7 cellular contexts compared by ENCODE assay signal in the genomic region with DNA sequence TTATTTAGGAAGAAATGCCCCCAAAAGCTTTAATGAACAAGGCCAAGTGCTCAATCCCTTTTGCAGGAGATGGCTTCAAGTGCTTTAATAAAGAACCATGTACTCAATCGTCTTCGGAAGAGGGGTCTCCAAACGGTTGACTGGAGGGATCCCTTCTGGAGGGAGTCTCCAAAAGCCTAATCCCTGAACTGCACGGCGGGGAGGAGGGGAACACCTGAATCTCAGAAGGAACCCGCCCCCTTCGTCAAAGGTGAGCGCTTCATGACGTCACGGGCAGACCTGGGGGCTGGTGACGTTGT. TPM values are rescaled to one million over a fixed set of nuclear protein-coding genes. Genes with fewer than 3 reads are reported as not detected.
A peak's percentile ranks its signal among the peaks of the same experiment; 100 is the strongest.
DNase-seq lines count a peak whose midpoint lies in the region; ATAC-seq and TF ChIP-seq lines count a peak whose summit lies in the region.

No MANE protein-coding gene starts in this region.

- H3K36me3 Mint-ChIP-seq in endothelial cell (ENCODE audit: low read depth, unreplicated experiment): peaks cover 38% of the 10 kb centered on the region

- H3K23ac ChIP-seq in neuronal stem cell (ENCODE audit: low read depth, low read length, poor library complexity): peak overlapping the region; percentile 87

- H3K27me3 ChIP-seq in HL-60 (ENCODE audit: insufficient read depth, poor library complexity, severe bottlenecking) (no peaks in the 10 kb centered on the region), neuronal stem cell (ENCODE audit: control insufficient read depth in 3 of 3, insufficient read depth in 3 of 3, low read depth in 1 of 3, low read length in 3 of 3) (no peaks in the 10 kb centered on the region)

- H4K8ac ChIP-seq in neuronal stem cell (ENCODE audit: low read depth, low read length): no peak overlapping the region

- H2BK12ac ChIP-seq in neuronal stem cell (ENCODE audit: low read length): no peak overlapping the region

- no peak overlapping the region for H2BK15ac ChIP-seq in neuronal stem cell (ENCODE audit: low read length)

- no peak overlapping the region for H2BK120ac ChIP-seq in neuronal stem cell (ENCODE audit: low read depth, low read length)

- H3K27ac Mint-ChIP-seq in endothelial cell (ENCODE audit: unreplicated experiment): peak overlapping the region; percentile 93

- H3K14ac ChIP-seq in neuronal stem cell (ENCODE audit: low read length): peak overlapping the region; percentile 92

- H3K27ac ChIP-seq in HL-60 (replicated peaks) (peak overlapping the region; percentile 99), neuronal stem cell (replicated peaks; ENCODE audit: low read length) (peak overlapping the region; percentile 99)

- TF ChIP-seq CTCF in HL-60 (IDR thresholded peaks at IDR 0.05; ENCODE audit: insufficient read depth, low read length): no peak
- no peak for TF ChIP-seq CTCF in endothelial cell (IDR thresholded peaks at IDR 0.05; ENCODE audit: unreplicated experiment)

- peaks cover 13% of the 10 kb centered on the region for H3K27me3 Mint-ChIP-seq in endothelial cell (ENCODE audit: unreplicated experiment)

- H3K36me3 ChIP-seq in neuronal stem cell (replicated peaks in 1 of 2; ENCODE audit: control insufficient read depth in 2 of 2, insufficient read depth in 2 of 2, low read length in 2 of 2): peaks cover 42 to 66% of the 10 kb centered on the region in 2 donors

- peaks cover 11% of the 10 kb centered on the region for H3K79me1 ChIP-seq in neuronal stem cell (ENCODE audit: low read depth, low read length)

- H2AK5ac ChIP-seq in neuronal stem cell (ENCODE audit: low read depth, low read length): peak overlapping the region; percentile 42

- no CpG with 5 or more reads among the region's 11 CpGs for whole genome bisulfite sequencing in neuronal stem cell (ENCODE audit: extremely low coverage in 2 of 2, insufficient read length in 2 of 2, insufficient replicate concordance in 1 of 2), 2 donors

- H3K4me1 Mint-ChIP-seq in endothelial cell (ENCODE audit: unreplicated experiment): peaks cover 19% of the 10 kb centered on the region

- H2BK5ac ChIP-seq in neuronal stem cell (ENCODE audit: low read length): peak overlapping the region; percentile 95

- peak overlapping the region; percentile 98 for H3K4me3 Mint-ChIP-seq in endothelial cell (ENCODE audit: unreplicated experiment)

- H3K4me2 ChIP-seq in neuronal stem cell (ENCODE audit: insufficient read depth, low read length, poor library complexity, severe bottlenecking): peak overlapping the region; percentile 90

- peak overlapping the region; percentile 96 for H3K18ac ChIP-seq in neuronal stem cell (ENCODE audit: low read length)

- H4K91ac ChIP-seq in neuronal stem cell (ENCODE audit: low read depth, low read length, poor library complexity): no peak overlapping the region

- H3K4me1 ChIP-seq in neuronal stem cell (ENCODE audit: control insufficient read depth in 2 of 2, insufficient read depth in 1 of 2, low read depth in 1 of 2, low read length in 2 of 2): peaks cover 5 to 11% of the 10 kb centered on the region in 2 donors

- peak overlapping the region; percentile 53 for H3K4ac ChIP-seq in neuronal stem cell (ENCODE audit: low read length)

- DNase-seq in HL-60 (ENCODE audit: low read depth in 1 of 2, low spot score in 1 of 2) (no peak), endothelial cell (ENCODE audit: low spot score) (no peak), neuronal stem cell (ENCODE audit: low spot score) (no peak), DMS114 treated with DMSO at 0.1 percent for 48 hours (lab: John Stamatoyannopoulos, UW; ENCODE audit: unreplicated experiment) (no peak), NCI-H2081 (lab: John Stamatoyannopoulos, UW) (no peak)
- peak; percentile 83 to 86 for DNase-seq in activated CD4-positive, alpha-beta T cell treated with anti-CD3 and anti-CD28 coated beads for 4 hours

- H3K9ac ChIP-seq in neuronal stem cell (ENCODE audit: low read depth, low read length, poor library complexity): peak overlapping the region; percentile 98

- no peaks in the 10 kb centered on the region for H3K9me3 ChIP-seq in neuronal stem cell (replicated peaks in 1 of 2; ENCODE audit: control insufficient read depth in 2 of 2, insufficient read depth in 1 of 2, low read depth in 1 of 2, low read length in 2 of 2)

- H3K4me3 ChIP-seq in HL-60 (replicated peaks; ENCODE audit: insufficient read depth, low read length): peak overlapping the region; percentile 84
- H3K4me3 ChIP-seq in neuronal stem cell (ENCODE audit: low read length in 2 of 2): peak overlapping the region; percentile 68 to 95

- H2AFZ ChIP-seq in neuronal stem cell (ENCODE audit: low read length): peak overlapping the region; percentile 87

- ATAC-seq in GM21717 (IDR thresholded peaks at IDR 0.05; ENCODE audit: unreplicated experiment): no peak

- no peaks in the 10 kb centered on the region for H3K9me3 Mint-ChIP-seq in endothelial cell (ENCODE audit: unreplicated experiment)

RNA-seq across cellular contexts. Expression of a gene that starts 0.5 kb away (rescaled TPM):
- 31.7 TPM for total RNA-seq in endothelial cell (ENCODE audit: unreplicated experiment)
- 29.8 TPM for polyA plus RNA-seq in neuronal stem cell (2013, experiment 1 of 2)
- 30.0 TPM for polyA plus RNA-seq in neuronal stem cell (2013, experiment 2 of 2)

RNA-seq across cellular contexts. Expression of a gene that starts 0.8 kb away (rescaled TPM):
- total RNA-seq in endothelial cell (ENCODE audit: unreplicated experiment): 32.4 TPM
- 34.2 TPM for polyA plus RNA-seq in neuronal stem cell (2013, experiment 1 of 2)
- 32.9 TPM for polyA plus RNA-seq in neuronal stem cell (2013, experiment 2 of 2)

RNA-seq across cellular contexts. Expression of a gene that starts 16.2 kb away (rescaled TPM):
- 10.2 TPM for total RNA-seq in endothelial cell (ENCODE audit: unreplicated experiment)
- 6.0 TPM for polyA plus RNA-seq in neuronal stem cell (2013, experiment 1 of 2)
- 6.1 TPM for polyA plus RNA-seq in neuronal stem cell (2013, experiment 2 of 2)

RNA-seq across cellular contexts. Expression of a gene that starts 22.1 kb away (rescaled TPM):
- 172 TPM for total RNA-seq in endothelial cell (ENCODE audit: unreplicated experiment)
- polyA plus RNA-seq in neuronal stem cell (2013, experiment 1 of 2): 33.5 TPM
- polyA plus RNA-seq in neuronal stem cell (2013, experiment 2 of 2): 33.9 TPM

RNA-seq across cellular contexts. Expression of a gene that starts 45.3 kb away (rescaled TPM):
- 2,151 TPM for total RNA-seq in endothelial cell (ENCODE audit: unreplicated experiment)
- 4,379 TPM for polyA plus RNA-seq in neuronal stem cell (2013, experiment 1 of 2)
- 4,439 TPM for polyA plus RNA-seq in neuronal stem cell (2013, experiment 2 of 2)

Comparison
In these comparisons a context has a peak if more than half of its experiments do, and no peak if none do; other contexts are left out.
1. DNase-seq: peak in activated CD4-positive, alpha-beta T cell treated with anti-CD3 and anti-CD28 coated beads for 4 hours (2 of 2); none in HL-60 (0 of 2), endothelial cell (single experiment), neuronal stem cell (single experiment), DMS114 treated with DMSO at 0.1 percent for 48 hours (single experiment) and NCI-H2081 (0 of 2).